ENCODE assay signal across 18 cellular contexts in genomic region chr11:119536801-119537200, GRCh38.
A peak's percentile ranks its signal among the peaks of the same experiment; 100 is the strongest.
DNase-seq lines count a peak whose midpoint lies in the region; TF ChIP-seq lines count a peak whose summit lies in the region.
"Had no signal": no experiment of that assay in that cellular context is flagged by ENCODE, and none has a peak within 500 bp of the region (broad histone marks: within the 10 kb centered on the region; RNA-seq: fewer than 3 reads in every experiment).

No MANE protein-coding gene starts in this region.

- H3K27ac Mint-ChIP-seq in CD14-positive monocyte (peak overlapping the region in 2 of 7 donors; percentile 42 to 95), nephron progenitor cell (no peak overlapping the region)

- H3K4me3 Mint-ChIP-seq in CD14-positive monocyte (no peak overlapping the region), nephron progenitor cell (no peak overlapping the region)

- H3K4me3 ChIP-seq in choroid plexus epithelial cell (ENCODE audit: low read depth, low read length): no peak overlapping the region
- H3K4me3 ChIP-seq: Peyer's patch had no signal

- TF ChIP-seq CTCF in CD14-positive monocyte (IDR thresholded peaks at IDR 0.05): no peak
- TF ChIP-seq CTCF in choroid plexus epithelial cell (conservative IDR thresholded peaks at IDR 0.05; ENCODE audit: low read depth, low read length): peak; percentile 3
- TF ChIP-seq CTCF in nephron progenitor cell (IDR thresholded peaks at IDR 0.05): no peak

- intact Hi-C loops in CD14-positive monocyte (cut with micrococcal nuclease): loop anchor here (5.0 kb wide), 2 partner anchors 36 to 80 kb away; no protein-coding TSS in a partner anchor

- H3K27me3 Mint-ChIP-seq in CD14-positive monocyte (ENCODE audit: low read depth in 3 of 3) (peaks cover 0 to 5% (median 3%) of the 10 kb centered on the region in 3 donors), nephron progenitor cell (ENCODE audit: low read depth, poor library complexity) (peaks cover 31% of the 10 kb centered on the region)

- H3K4me1 Mint-ChIP-seq in CD14-positive monocyte (peaks cover 81% of the 10 kb centered on the region), nephron progenitor cell (peaks cover 22% of the 10 kb centered on the region)

- H3K36me3 Mint-ChIP-seq in CD14-positive monocyte (peaks cover 0 to 3% of the 10 kb centered on the region in 2 donors), nephron progenitor cell (ENCODE audit: low read depth) (no peaks in the 10 kb centered on the region)

- H3K9me3 Mint-ChIP-seq in CD14-positive monocyte (peaks cover 0 to 10% (median 6%) of the 10 kb centered on the region in 7 donors), nephron progenitor cell (peaks cover 3% of the 10 kb centered on the region)

- peak; percentile 17 for DNase-seq in CD14-positive monocyte (ENCODE audit: low spot score)
- peak; percentile 91 for DNase-seq in NCI-H82 (lab: John Stamatoyannopoulos, UW)
- DNase-seq in choroid plexus epithelial cell (ENCODE audit: low read depth): no peak
- peak; percentile 37 for DNase-seq in mesenteric fat pad (ENCODE audit: low spot score)
- no peak for DNase-seq in nephron progenitor cell
- no peak for DNase-seq in NCI-H1417 (lab: John Stamatoyannopoulos, UW)
- DNase-seq in cerebellar nuclear complex (lab: John Stamatoyannopoulos, UW): no peak
- DNase-seq in NCI-H1436 treated with DMSO at 0.1 percent for 48 hours (lab: John Stamatoyannopoulos, UW): no peak
- DNase-seq: COR-L47, GOT3, MM.1S, NCI-H1105, NCI-H187 treated with DMSO at 0.1 percent for 48 hours, NCI-H2171, NCI-H446 treated with DMSO at 0.1 percent for 48 hours, NCI-H748 treated with DMSO at 0.1 percent for 48 hours, Peyer's patch, Right ventricle myocardium superior had no signal

Comparison
In these comparisons a context has a peak if more than half of its experiments do, and no peak if none do; other contexts are left out.
1. DNase-seq: peak in CD14-positive monocyte (single experiment), NCI-H82 (single experiment) and mesenteric fat pad (single experiment); none in choroid plexus epithelial cell (single experiment), nephron progenitor cell (single experiment), NCI-H1417 (0 of 3), cerebellar nuclear complex (0 of 2) and NCI-H1436 treated with DMSO at 0.1 percent for 48 hours (single experiment).